ENCODE assay signal across 9 cellular contexts in genomic region chr17:77892469-77893143, GRCh38.
DNase-seq lines count a peak whose midpoint lies in the region; ATAC-seq and TF ChIP-seq lines count a peak whose summit lies in the region.
"Had no signal": no experiment of that assay in that cellular context is flagged by ENCODE, and none has a peak within 500 bp of the region (broad histone marks: within the 10 kb centered on the region; RNA-seq: fewer than 3 reads in every experiment).

No MANE protein-coding gene starts in this region.

- H3K9ac ChIP-seq in IMR-90 (ENCODE audit: low read depth, low read length): no peak overlapping the region

- no peak overlapping the region for H2AK9ac ChIP-seq in IMR-90 (replicated peaks; ENCODE audit: low read depth, low read length, poor library complexity)

- H4K8ac ChIP-seq in IMR-90 (ENCODE audit: low read depth in 2 of 2, low read length in 2 of 2): no peak overlapping the region

- peaks cover 9% of the 10 kb centered on the region for H3K27me3 Mint-ChIP-seq in neural crest cell (ENCODE audit: low read depth)

- no peak overlapping the region for H2BK15ac ChIP-seq in IMR-90 (ENCODE audit: low read depth, low read length)

- H3K36me3 ChIP-seq in IMR-90 (ENCODE audit: control insufficient read depth, insufficient read depth, low read length) (no peaks in the 10 kb centered on the region), brain microvascular endothelial cell (replicated peaks) (no peaks in the 10 kb centered on the region)

- H4K91ac ChIP-seq in IMR-90 (ENCODE audit: insufficient read depth, low read depth, low read length): no peak overlapping the region

- POLR2A ChIA-PET in IMR-90 (lab: Charles Lee; ENCODE audit: unreplicated experiment): no interaction called here

- H3K4me1 ChIP-seq in IMR-90 (ENCODE audit: control insufficient read depth, insufficient read depth, low read length): no peaks in the 10 kb centered on the region

- H3K9me3 Mint-ChIP-seq in neural crest cell: no peaks in the 10 kb centered on the region

- intact Hi-C loops in IMR-90 (cut with micrococcal nuclease): no loop called here

- H3K36me3 Mint-ChIP-seq in neural crest cell (ENCODE audit: low read depth): no peaks in the 10 kb centered on the region

- dilution Hi-C loops in IMR-90 (cut with HindIII; ENCODE audit: low sequenced_read_pairs, unreplicated experiment): no loop called here

- H3K4me1 Mint-ChIP-seq in neural crest cell: peaks cover 19% of the 10 kb centered on the region

- CTCF ChIA-PET in IMR-90 (lab: Yijun Ruan, JAX): interaction anchor here (0.5 kb wide), 1 partner anchor 1089 kb away, joined by 3 read pairs; no protein-coding TSS in a partner anchor

- no peak overlapping the region for H3K4me3 Mint-ChIP-seq in neural crest cell

- no peaks in the 10 kb centered on the region for H3K9me1 ChIP-seq in IMR-90 (ENCODE audit: insufficient read depth, low read length)

- TF ChIP-seq POLR2A in IMR-90 (IDR thresholded peaks at IDR 0.05; ENCODE audit: low read depth, low read length): no peak

- H3K27ac Mint-ChIP-seq in neural crest cell (ENCODE audit: unreplicated experiment): no peak overlapping the region

- H3K18ac ChIP-seq in IMR-90 (ENCODE audit: low read depth, low read length): no peak overlapping the region

- H2AK5ac ChIP-seq in IMR-90 (ENCODE audit: low read depth, low read length): no peak overlapping the region

- no peaks in the 10 kb centered on the region for H3K79me1 ChIP-seq in IMR-90 (ENCODE audit: low read depth in 1 of 2, low read length in 2 of 2)

- no TSS peak for BruUV-seq in IMR-90 (replicated peaks; lab: Mats Ljungman, UMichigan)

- H3K4me3 ChIP-seq in IMR-90 (ENCODE audit: insufficient read depth, low read depth, low read length): no peak overlapping the region
- no peak overlapping the region for H3K4me3 ChIP-seq in brain microvascular endothelial cell (ENCODE audit: low read depth, low read length)

- H2BK120ac ChIP-seq in IMR-90 (ENCODE audit: low read depth, low read length): no peak overlapping the region

- in situ Hi-C loops in IMR-90 (cut with MboI; ENCODE audit: low sequenced_read_pairs) (no loop called here), brain microvascular endothelial cell (cut with HindIII; ENCODE audit: low pct_ligation_motif_present, low sequenced_read_pairs) (no loop called here)

- no peaks in the 10 kb centered on the region; the same call in 1 of the 2 replicates for H4K20me1 ChIP-seq in IMR-90 (ENCODE audit: insufficient read depth, low read length)

- DNase-seq in NCI-H526 (lab: John Stamatoyannopoulos, UW): peak; percentile 13 to 30
- no peak for DNase-seq in NCI-H526 treated with DMSO at 0.1 percent for 48 hours (lab: John Stamatoyannopoulos, UW)
- no peak for DNase-seq in IMR-90
- DNase-seq in brain microvascular endothelial cell: no peak
- DNase-seq in neural crest cell (ENCODE audit: low read depth, low spot score): peak; percentile 65
- no peak for DNase-seq in pons (ENCODE audit: low spot score)
- DNase-seq in NOMO-1 treated with dmso at 0.1 percent for 144 hours (lab: John Stamatoyannopoulos, UW; ENCODE audit: unreplicated experiment): no peak
- DNase-seq: NCI-H2081 treated with DMSO at 0.1 percent for 48 hours had no signal

- no peaks in the 10 kb centered on the region for H3K9me3 ChIP-seq in IMR-90 (ENCODE audit: control insufficient read depth, insufficient read depth, low read length)

- no peak overlapping the region for H3K4ac ChIP-seq in IMR-90 (ENCODE audit: low read depth, low read length)

- H3K27me3 ChIP-seq in IMR-90 (ENCODE audit: control insufficient read depth, insufficient read depth, low read length) (peaks cover 39% of the 10 kb centered on the region), brain microvascular endothelial cell (replicated peaks) (peaks cover 10% of the 10 kb centered on the region)

- WGBS in IMR-90 (ENCODE audit: extremely low coverage in 2 of 2, insufficient read length in 1 of 2), 2 experiments: 79% methylated on average over 12 of the region's 22 CpGs; no CpG with 5 or more reads in 1 of the 2 experiments

- peak overlapping the region; percentile 15 for H2AFZ ChIP-seq in IMR-90 (replicated peaks; ENCODE audit: low read length, poor library complexity)

- TF ChIP-seq CTCF in IMR-90 (conservative IDR thresholded peaks at IDR 0.05; ENCODE audit: low read depth, low read length): peak; percentile 19; the same call in 1 of the 2 replicates
- TF ChIP-seq CTCF in brain microvascular endothelial cell (IDR thresholded peaks at IDR 0.05; ENCODE audit: low read depth, low read length, missing control alignments): peak; percentile 64
- TF ChIP-seq CTCF in neural crest cell (conservative IDR thresholded peaks at IDR 0.05): peak; percentile 58

- H4K5ac ChIP-seq in IMR-90 (ENCODE audit: low read depth, low read length): no peak overlapping the region

- TF ChIP-seq RAD21 in IMR-90 (IDR thresholded peaks at IDR 0.05; ENCODE audit: low read length): 0 out of 2 replicates have a peak, but pooled peaks have one; percentile 5

- ATAC-seq in IMR-90 (ENCODE audit: low read depth) (no peak), HG03175 (IDR thresholded peaks at IDR 0.05; ENCODE audit: unreplicated experiment) (no peak)

- H2BK20ac ChIP-seq in IMR-90 (ENCODE audit: low read depth, low read length): no peak overlapping the region

- H3K27ac ChIP-seq in IMR-90 (ENCODE audit: insufficient read depth, low read length): no peak overlapping the region
- H3K27ac ChIP-seq in brain microvascular endothelial cell: no peak overlapping the region

- no peak overlapping the region for H3K56ac ChIP-seq in IMR-90 (ENCODE audit: extremely low read depth, insufficient read depth, low read length)

- H3K23ac ChIP-seq in IMR-90 (ENCODE audit: low read depth, low read length): no peak overlapping the region

- no peak overlapping the region for H3K14ac ChIP-seq in IMR-90 (replicated peaks; ENCODE audit: low read depth, low read length)

- no peak overlapping the region for H3K4me2 ChIP-seq in IMR-90 (ENCODE audit: low read depth, low read length)

- no peak overlapping the region for H2BK5ac ChIP-seq in IMR-90 (ENCODE audit: low read depth, low read length, poor library complexity, severe bottlenecking)

TF ChIP-seq in IMR-90, 13 proteins besides CTCF, POLR2A, EP300 and RAD21:
- TF ChIP-seq RCOR1 (IDR thresholded peaks at IDR 0.05; ENCODE audit: insufficient replicate concordance, low read length): no peak
- no peak for TF ChIP-seq SMC3 (IDR thresholded peaks at IDR 0.05; ENCODE audit: low read depth, low read length)
- no peak for TF ChIP-seq MXI1 (IDR thresholded peaks at IDR 0.05; ENCODE audit: borderline replicate concordance, low read depth, low read length)
- no peak for TF ChIP-seq NFE2L2 (IDR thresholded peaks at IDR 0.05; ENCODE audit: low read depth, low read length)
- TF ChIP-seq MAFK (IDR thresholded peaks at IDR 0.05; ENCODE audit: low read depth, low read length): no peak
- TF ChIP-seq ELK1 (IDR thresholded peaks at IDR 0.05; ENCODE audit: borderline replicate concordance, low read depth, low read length): no peak
- TF ChIP-seq CHD1 (IDR thresholded peaks at IDR 0.05; ENCODE audit: low read depth, low read length): no peak
- no peak for TF ChIP-seq BHLHE40 (IDR thresholded peaks at IDR 0.05; ENCODE audit: low read depth, low read length)
- no peak for TF ChIP-seq USF2 (IDR thresholded peaks at IDR 0.05; ENCODE audit: low read depth, low read length)
- no peak for TF ChIP-seq FOS (IDR thresholded peaks at IDR 0.05; ENCODE audit: low read depth, low read length)
- TF ChIP-seq CEBPB (IDR thresholded peaks at IDR 0.05; ENCODE audit: low read depth, low read length): no peak
- TF ChIP-seq MAZ (IDR thresholded peaks at IDR 0.05; ENCODE audit: borderline replicate concordance, low read depth, low read length): no peak
- TF ChIP-seq RFX5 (IDR thresholded peaks at IDR 0.05; ENCODE audit: low read depth, low read length): no peak

Comparison
In these comparisons a context has a peak if more than half of its experiments do, and no peak if none do; other contexts are left out.
1. DNase-seq: peak in NCI-H526 (2 of 2) and neural crest cell (single experiment); none in NCI-H526 treated with DMSO at 0.1 percent for 48 hours (single experiment), IMR-90 (single experiment), brain microvascular endothelial cell (single experiment), pons (single experiment) and NOMO-1 treated with dmso at 0.1 percent for 144 hours (single experiment).
2. Peak in every context shown above with its lines, with median percentiles within 50 percentile points of each other: CTCF ChIP-seq.